In the genomic region with DNA sequence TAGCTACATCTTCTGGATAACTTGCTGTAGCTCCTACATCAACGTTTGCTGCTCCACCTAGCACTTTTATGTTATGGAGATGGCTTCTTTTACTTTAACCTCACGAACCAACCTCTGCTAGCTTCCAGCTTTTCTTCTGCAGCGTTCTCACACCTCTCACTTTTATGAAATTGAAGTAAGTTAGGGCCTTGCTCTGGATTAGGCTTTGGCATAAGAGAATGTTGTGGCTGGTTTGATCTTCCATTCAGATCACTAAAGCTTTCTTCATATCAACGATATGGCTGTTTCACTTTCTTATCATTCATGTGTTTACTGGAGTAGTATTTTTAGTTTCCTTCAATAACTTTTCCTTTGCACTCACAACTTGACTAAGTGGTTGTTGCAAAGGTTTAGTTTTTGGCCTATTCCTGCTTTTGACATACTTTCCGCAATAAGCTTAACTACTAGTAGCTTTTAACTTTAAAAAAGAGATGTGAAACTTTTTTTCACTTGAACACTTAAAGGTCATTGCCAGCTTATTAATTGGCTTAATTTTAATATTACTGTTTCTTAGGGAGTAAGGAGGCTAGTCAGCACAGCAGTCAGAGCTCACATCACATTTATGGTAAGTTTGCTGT, we compare ENCODE assay signal across 1 cellular context.
TF ChIP-seq lines count a peak whose summit lies in the region.

No MANE protein-coding gene starts in this region.

TF ChIP-seq in GM23338, 12 proteins besides CTCF, POLR2A, EP300 and RAD21 (continued from another document):
- TF ChIP-seq, protein P1, sequence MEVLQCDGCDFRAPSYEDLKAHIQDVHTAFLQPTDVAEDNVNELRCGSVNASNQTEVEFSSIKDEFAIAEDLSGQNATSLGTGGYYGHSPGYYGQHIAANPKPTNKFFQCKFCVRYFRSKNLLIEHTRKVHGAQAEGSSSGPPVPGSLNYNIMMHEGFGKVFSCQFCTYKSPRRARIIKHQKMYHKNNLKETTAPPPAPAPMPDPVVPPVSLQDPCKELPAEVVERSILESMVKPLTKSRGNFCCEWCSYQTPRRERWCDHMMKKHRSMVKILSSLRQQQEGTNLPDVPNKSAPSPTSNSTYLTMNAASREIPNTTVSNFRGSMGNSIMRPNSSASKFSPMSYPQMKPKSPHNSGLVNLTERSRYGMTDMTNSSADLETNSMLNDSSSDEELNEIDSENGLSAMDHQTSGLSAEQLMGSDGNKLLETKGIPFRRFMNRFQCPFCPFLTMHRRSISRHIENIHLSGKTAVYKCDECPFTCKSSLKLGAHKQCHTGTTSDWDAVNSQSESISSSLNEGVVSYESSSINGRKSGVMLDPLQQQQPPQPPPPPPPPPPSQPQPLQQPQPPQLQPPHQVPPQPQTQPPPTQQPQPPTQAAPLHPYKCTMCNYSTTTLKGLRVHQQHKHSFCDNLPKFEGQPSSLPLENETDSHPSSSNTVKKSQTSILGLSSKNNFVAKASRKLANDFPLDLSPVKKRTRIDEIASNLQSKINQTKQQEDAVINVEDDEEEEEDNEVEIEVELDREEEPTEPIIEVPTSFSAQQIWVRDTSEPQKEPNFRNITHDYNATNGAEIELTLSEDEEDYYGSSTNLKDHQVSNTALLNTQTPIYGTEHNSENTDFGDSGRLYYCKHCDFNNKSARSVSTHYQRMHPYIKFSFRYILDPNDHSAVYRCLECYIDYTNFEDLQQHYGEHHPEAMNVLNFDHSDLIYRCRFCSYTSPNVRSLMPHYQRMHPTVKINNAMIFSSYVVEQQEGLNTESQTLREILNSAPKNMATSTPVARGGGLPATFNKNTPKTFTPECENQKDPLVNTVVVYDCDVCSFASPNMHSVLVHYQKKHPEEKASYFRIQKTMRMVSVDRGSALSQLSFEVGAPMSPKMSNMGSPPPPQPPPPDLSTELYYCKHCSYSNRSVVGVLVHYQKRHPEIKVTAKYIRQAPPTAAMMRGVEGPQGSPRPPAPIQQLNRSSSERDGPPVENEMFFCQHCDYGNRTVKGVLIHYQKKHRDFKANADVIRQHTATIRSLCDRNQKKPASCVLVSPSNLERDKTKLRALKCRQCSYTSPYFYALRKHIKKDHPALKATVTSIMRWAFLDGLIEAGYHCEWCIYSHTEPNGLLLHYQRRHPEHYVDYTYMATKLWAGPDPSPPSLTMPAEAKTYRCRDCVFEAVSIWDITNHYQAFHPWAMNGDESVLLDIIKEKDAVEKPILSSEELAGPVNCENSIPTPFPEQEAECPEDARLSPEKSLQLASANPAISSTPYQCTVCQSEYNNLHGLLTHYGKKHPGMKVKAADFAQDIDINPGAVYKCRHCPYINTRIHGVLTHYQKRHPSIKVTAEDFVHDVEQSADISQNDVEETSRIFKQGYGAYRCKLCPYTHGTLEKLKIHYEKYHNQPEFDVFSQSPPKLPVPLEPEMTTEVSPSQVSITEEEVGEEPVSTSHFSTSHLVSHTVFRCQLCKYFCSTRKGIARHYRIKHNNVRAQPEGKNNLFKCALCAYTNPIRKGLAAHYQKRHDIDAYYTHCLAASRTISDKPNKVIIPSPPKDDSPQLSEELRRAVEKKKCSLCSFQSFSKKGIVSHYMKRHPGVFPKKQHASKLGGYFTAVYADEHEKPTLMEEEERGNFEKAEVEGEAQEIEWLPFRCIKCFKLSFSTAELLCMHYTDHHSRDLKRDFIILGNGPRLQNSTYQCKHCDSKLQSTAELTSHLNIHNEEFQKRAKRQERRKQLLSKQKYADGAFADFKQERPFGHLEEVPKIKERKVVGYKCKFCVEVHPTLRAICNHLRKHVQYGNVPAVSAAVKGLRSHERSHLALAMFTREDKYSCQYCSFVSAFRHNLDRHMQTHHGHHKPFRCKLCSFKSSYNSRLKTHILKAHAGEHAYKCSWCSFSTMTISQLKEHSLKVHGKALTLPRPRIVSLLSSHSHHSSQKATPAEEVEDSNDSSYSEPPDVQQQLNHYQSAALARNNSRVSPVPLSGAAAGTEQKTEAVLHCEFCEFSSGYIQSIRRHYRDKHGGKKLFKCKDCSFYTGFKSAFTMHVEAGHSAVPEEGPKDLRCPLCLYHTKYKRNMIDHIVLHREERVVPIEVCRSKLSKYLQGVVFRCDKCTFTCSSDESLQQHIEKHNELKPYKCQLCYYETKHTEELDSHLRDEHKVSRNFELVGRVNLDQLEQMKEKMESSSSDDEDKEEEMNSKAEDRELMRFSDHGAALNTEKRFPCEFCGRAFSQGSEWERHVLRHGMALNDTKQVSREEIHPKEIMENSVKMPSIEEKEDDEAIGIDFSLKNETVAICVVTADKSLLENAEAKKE (CRISPR knock-in tag; IDR thresholded peaks at IDR 0.05), result no peak
- TF ChIP-seq STAT1 (IDR thresholded peaks at IDR 0.05; ENCODE audit: unreplicated experiment) (no peak), EZH2phosphoT487 (IDR thresholded peaks at IDR 0.05; ENCODE audit: unreplicated experiment) (no peak), CREB1 (CRISPR knock-in tag; IDR thresholded peaks at IDR 0.05; ENCODE audit: low read depth) (no peak), JUNB (IDR thresholded peaks at IDR 0.05; ENCODE audit: unreplicated experiment) (no peak)
- TF ChIP-seq, protein P2, sequence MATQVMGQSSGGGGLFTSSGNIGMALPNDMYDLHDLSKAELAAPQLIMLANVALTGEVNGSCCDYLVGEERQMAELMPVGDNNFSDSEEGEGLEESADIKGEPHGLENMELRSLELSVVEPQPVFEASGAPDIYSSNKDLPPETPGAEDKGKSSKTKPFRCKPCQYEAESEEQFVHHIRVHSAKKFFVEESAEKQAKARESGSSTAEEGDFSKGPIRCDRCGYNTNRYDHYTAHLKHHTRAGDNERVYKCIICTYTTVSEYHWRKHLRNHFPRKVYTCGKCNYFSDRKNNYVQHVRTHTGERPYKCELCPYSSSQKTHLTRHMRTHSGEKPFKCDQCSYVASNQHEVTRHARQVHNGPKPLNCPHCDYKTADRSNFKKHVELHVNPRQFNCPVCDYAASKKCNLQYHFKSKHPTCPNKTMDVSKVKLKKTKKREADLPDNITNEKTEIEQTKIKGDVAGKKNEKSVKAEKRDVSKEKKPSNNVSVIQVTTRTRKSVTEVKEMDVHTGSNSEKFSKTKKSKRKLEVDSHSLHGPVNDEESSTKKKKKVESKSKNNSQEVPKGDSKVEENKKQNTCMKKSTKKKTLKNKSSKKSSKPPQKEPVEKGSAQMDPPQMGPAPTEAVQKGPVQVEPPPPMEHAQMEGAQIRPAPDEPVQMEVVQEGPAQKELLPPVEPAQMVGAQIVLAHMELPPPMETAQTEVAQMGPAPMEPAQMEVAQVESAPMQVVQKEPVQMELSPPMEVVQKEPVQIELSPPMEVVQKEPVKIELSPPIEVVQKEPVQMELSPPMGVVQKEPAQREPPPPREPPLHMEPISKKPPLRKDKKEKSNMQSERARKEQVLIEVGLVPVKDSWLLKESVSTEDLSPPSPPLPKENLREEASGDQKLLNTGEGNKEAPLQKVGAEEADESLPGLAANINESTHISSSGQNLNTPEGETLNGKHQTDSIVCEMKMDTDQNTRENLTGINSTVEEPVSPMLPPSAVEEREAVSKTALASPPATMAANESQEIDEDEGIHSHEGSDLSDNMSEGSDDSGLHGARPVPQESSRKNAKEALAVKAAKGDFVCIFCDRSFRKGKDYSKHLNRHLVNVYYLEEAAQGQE (IDR thresholded peaks at IDR 0.05; ENCODE audit: unreplicated experiment), result no peak
